In the genomic region with DNA sequence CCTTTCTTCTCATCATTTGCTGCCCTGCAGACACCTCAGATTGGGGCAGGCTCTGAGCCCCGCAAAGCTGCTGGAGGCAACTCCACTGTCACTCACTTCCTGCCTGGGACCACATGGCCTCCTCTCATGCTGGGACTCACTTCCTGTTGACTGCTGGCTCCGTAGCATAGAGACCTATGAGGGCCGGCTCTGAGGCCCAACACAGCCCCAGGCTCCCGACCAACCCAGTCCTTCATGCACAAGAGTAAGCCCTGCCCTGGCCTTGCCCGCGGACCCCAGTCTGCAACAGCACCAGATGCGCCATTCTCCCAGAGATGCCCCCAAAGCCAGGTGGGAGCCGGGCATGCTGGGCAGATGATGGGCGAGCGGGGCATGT, we compare ENCODE assay signal across 8 cellular contexts. TPM values are rescaled to one million over a fixed set of nuclear protein-coding genes. Genes with fewer than 3 reads are reported as not detected.
DNase-seq lines count a peak whose midpoint lies in the region; ATAC-seq and TF ChIP-seq lines count a peak whose summit lies in the region.

No MANE protein-coding gene starts in this region.

- POLR2A ChIA-PET in HEK293T (lab: Yijun Ruan, JAX): no interaction called here

- DNase-seq in GDM1 (lab: John Stamatoyannopoulos, UW): peak; percentile 70
- peak in 4 of 5 experiments; percentile 40 to 95 (median 58) for DNase-seq in T-helper 2 cell
- peak; percentile 70 for DNase-seq in central memory CD4-positive, alpha-beta T cell
- peak; percentile 54 to 58 for DNase-seq in stimulated activated CD4-positive, alpha-beta T cell treated with anti-CD3 and anti-CD28 coated beads, Interleukin-15, amount 100 ng/mL, for 48 hours (ENCODE audit: low read depth in 2 of 2)
- no peak for DNase-seq in NCI-H524 (lab: John Stamatoyannopoulos, UW)
- no peak for DNase-seq in HEK293T (ENCODE audit: extremely low spot score)
- no peak for DNase-seq in occipital lobe (lab: John Stamatoyannopoulos, UW)

- ATAC-seq in HG02678 (IDR thresholded peaks at IDR 0.05; ENCODE audit: unreplicated experiment): peak; percentile 60

- CTCF ChIA-PET in HEK293T (lab: Yijun Ruan, JAX): no interaction called here

TF ChIP-seq in HEK293T, 16 proteins besides CTCF, POLR2A, EP300 and RAD21:
- TF ChIP-seq L3MBTL2 (conservative IDR thresholded peaks at IDR 0.05) (no peak), TARDBP (IDR thresholded peaks at IDR 0.05) (no peak), CTBP1 (IDR thresholded peaks at IDR 0.05; ENCODE audit: borderline replicate concordance) (no peak), NFRKB (IDR thresholded peaks at IDR 0.05) (no peak), SP1 (IDR thresholded peaks at IDR 0.05) (no peak), ZNF384 (IDR thresholded peaks at IDR 0.05) (no peak), SUZ12 (IDR thresholded peaks at IDR 0.05) (no peak), LEF1 (IDR thresholded peaks at IDR 0.05; ENCODE audit: borderline replicate concordance) (no peak), ARNT (IDR thresholded peaks at IDR 0.05) (no peak), FOXA1 (IDR thresholded peaks at IDR 0.05) (no peak)
- TF ChIP-seq, protein P1, sequence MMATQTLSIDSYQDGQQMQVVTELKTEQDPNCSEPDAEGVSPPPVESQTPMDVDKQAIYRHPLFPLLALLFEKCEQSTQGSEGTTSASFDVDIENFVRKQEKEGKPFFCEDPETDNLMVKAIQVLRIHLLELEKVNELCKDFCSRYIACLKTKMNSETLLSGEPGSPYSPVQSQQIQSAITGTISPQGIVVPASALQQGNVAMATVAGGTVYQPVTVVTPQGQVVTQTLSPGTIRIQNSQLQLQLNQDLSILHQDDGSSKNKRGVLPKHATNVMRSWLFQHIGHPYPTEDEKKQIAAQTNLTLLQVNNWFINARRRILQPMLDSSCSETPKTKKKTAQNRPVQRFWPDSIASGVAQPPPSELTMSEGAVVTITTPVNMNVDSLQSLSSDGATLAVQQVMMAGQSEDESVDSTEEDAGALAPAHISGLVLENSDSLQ (IDR thresholded peaks at IDR 0.05): no peak

RNA-seq across cellular contexts. Expression of a gene that starts 55.7 kb away (rescaled TPM):
- 53.3 TPM for total RNA-seq in occipital lobe

Comparison
In these comparisons a context has a peak if more than half of its experiments do, and no peak if none do; other contexts are left out.
1. DNase-seq: peak in GDM1 (single experiment), T-helper 2 cell (4 of 5), central memory CD4-positive, alpha-beta T cell (single experiment) and stimulated activated CD4-positive, alpha-beta T cell treated with anti-CD3 and anti-CD28 coated beads, Interleukin-15, amount 100 ng/mL, for 48 hours (2 of 2); none in NCI-H524 (0 of 2), HEK293T (single experiment) and occipital lobe (single experiment).